27 cellular contexts compared by ENCODE assay signal in the genomic region with DNA sequence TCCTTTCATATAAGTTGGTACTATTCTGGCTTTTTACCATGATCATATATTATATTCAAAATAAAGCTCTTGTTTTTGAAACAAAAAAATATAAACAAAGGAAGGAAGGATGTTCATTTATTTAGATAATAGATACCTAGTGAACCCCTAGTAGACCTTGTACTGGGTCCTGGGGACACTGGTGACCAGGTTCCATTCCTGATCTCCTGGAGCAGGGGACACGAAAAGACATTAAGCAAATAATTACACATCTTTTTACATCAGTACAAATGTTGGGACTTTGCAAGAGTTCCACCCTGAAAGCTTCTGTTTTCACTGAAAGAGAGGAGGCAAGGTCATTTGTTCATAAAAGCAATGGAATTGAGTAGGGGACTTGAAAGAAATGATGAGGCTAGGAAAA. TPM values are rescaled to one million over a fixed set of nuclear protein-coding genes. Genes with fewer than 3 reads are reported as not detected.
"Had no signal": no experiment of that assay in that cellular context is flagged by ENCODE, and none has a peak within 500 bp of the region (broad histone marks: within the 10 kb centered on the region; RNA-seq: fewer than 3 reads in every experiment).

No MANE protein-coding gene starts in this region.

- H3K4me3 Mint-ChIP-seq: dendritic cell treated with granulocyte-macrophage colony-stimulating factor and Interleukin-4, amounts not matched to agents 40 ng/mL and 50 ng/mL, for 4 days; effector memory CD8-positive, alpha-beta T cell; endodermal cell; memory B cell had no signal

- H3K4me1 Mint-ChIP-seq: endodermal cell, memory B cell had no signal

- H3K27ac ChIP-seq: colonic mucosa, epithelial cell of prostate, esophagus squamous epithelium, gastrocnemius medialis, heart right ventricle, left ventricle myocardium inferior, lower lobe of right lung had no signal

- H3K9me3 ChIP-seq: colonic mucosa had no signal

- H3K9me3 Mint-ChIP-seq: effector memory CD8-positive, alpha-beta T cell had no signal

- H3K27me3 ChIP-seq: colonic mucosa, esophagus squamous epithelium, gastrocnemius medialis, heart right ventricle had no signal

- H3K4me1 ChIP-seq: colonic mucosa, esophagus squamous epithelium, lower lobe of right lung had no signal

- H3K27ac Mint-ChIP-seq: dendritic cell treated with granulocyte-macrophage colony-stimulating factor and Interleukin-4, amounts not matched to agents 40 ng/mL and 50 ng/mL, for 4 days; effector memory CD8-positive, alpha-beta T cell; endodermal cell; memory B cell had no signal

- H3K36me3 ChIP-seq: colonic mucosa, esophagus squamous epithelium, gastrocnemius medialis, heart right ventricle, lower lobe of right lung had no signal

- H3K4me3 ChIP-seq: colonic mucosa, esophagus squamous epithelium, gastrocnemius medialis, heart right ventricle, left ventricle myocardium inferior, lower lobe of right lung had no signal

- FAIRE-seq: endometrium, islet of Langerhans, keratinocyte had no signal

- ATAC-seq: effector memory CD8-positive, alpha-beta T cell; esophagus mucosa; lower lobe of right lung had no signal

- DNase-seq: colonic mucosa; cortex of kidney; effector CD8-positive, alpha-beta T cell; effector memory CD8-positive, alpha-beta T cell; endodermal cell; erythroblast; esophagus squamous epithelium; foreskin melanocyte; glutamatergic neuron; head of caudate nucleus; hippocampal formation; lower lobe of right lung; mesendoderm; midbrain had no signal

RNA-seq across cellular contexts. Expression of gene SLC38A4, which starts 49.3 kb away (rescaled TPM):
- total RNA-seq: glomerular endothelial cell, kidney epithelial cell, mononuclear cell had no signal
